In the genomic region with DNA sequence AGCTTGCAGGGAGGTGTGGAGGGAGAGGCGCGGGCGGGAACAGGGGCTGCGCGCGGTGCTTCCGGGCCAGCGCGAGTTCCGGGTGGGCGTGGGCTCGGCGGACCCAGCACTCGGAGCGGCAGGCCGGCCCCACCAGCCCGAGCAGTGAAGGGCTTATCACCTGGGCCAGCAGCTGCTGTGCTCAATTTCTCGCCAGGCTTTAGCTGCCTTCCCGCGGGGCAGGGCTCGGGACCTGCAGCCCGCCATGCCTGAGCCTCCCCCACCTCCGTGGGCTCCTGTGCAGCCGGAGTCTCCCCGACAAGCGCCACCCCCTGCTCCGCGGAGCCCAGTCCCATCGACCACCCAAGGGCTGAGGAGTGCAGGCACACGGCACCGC, we compare ENCODE assay signal across 7 cellular contexts.
DNase-seq lines count a peak whose midpoint lies in the region; ATAC-seq and TF ChIP-seq lines count a peak whose summit lies in the region.
"Not testable (repeated sequence)": the region's sequence is repeated elsewhere in the genome, so short reads cannot be mapped to it uniquely, and the experiment has no call there.

No MANE protein-coding gene starts in this region.

- not testable (repeated sequence) for TF ChIP-seq CTCF in Calu3 (IDR thresholded peaks at IDR 0.05; ENCODE audit: unreplicated experiment); dorsolateral prefrontal cortex (IDR thresholded peaks at IDR 0.05 in 54 of 56, conservative IDR thresholded peaks at IDR 0.05 in 2 of 56; ENCODE audit: low read depth in 1 of 56, partially characterized antibody in 56 of 56)

- not testable (repeated sequence) for H3K9me3 Mint-ChIP-seq in Calu3 (ENCODE audit: low read depth, unreplicated experiment)

- not testable (repeated sequence) for H3K27me3 Mint-ChIP-seq in Calu3 (ENCODE audit: unreplicated experiment); T-helper 17 cell

- not testable (repeated sequence) for H3K9me3 ChIP-seq in MG63; T-helper 17 cell (ENCODE audit: control insufficient read depth, low read length, poor library complexity, severe bottlenecking)

- DNase-seq in Calu3 (peak; percentile 21), MG63 (peak; percentile 8), activated gamma-delta T cell (lab: John Stamatoyannopoulos, UW) (peak; percentile 9), dorsolateral prefrontal cortex (peak in 1 of 10 donors; percentile 5), left colon (peak in 1 of 2 donors; percentile 53)
- DNase-seq in T-helper 17 cell: not testable (repeated sequence)
- peak; percentile 11 for DNase-seq in stimulated activated CD4-positive, alpha-beta T cell treated with anti-CD3 and anti-CD28 coated beads, Interleukin-1b, Interleukin-23, amount 100 ng/mL, for 48 hours

- peak overlapping the region; percentile 39 for H3K4me3 ChIP-seq in MG63
- peak overlapping the region in 46 of 59 donors; percentile 1 to 65 (median 38) for H3K4me3 ChIP-seq in dorsolateral prefrontal cortex

- peaks cover 17% of the 10 kb centered on the region for H3K36me3 Mint-ChIP-seq in Calu3 (ENCODE audit: insufficient read depth, unreplicated experiment)
- H3K36me3 Mint-ChIP-seq in T-helper 17 cell (ENCODE audit: low read depth): not testable (repeated sequence)

- not testable (repeated sequence) for H3K36me3 ChIP-seq in MG63

- not testable (repeated sequence) for ATAC-seq in T-helper 17 cell
- peak; percentile 61 for ATAC-seq in left colon

- H3K27ac Mint-ChIP-seq in Calu3 (ENCODE audit: unreplicated experiment): not testable (repeated sequence)
- H3K27ac Mint-ChIP-seq in T-helper 17 cell: peak overlapping the region; percentile 95

- not testable (repeated sequence) for BruUV-seq in Calu3 (replicated peaks; lab: Mats Ljungman, UMichigan)

- not testable (repeated sequence) for H3K4me1 Mint-ChIP-seq in Calu3 (ENCODE audit: low read depth, unreplicated experiment)
- peaks cover 24% of the 10 kb centered on the region for H3K4me1 Mint-ChIP-seq in T-helper 17 cell

- intact Hi-C loops in Calu3 (cut with micrococcal nuclease; ENCODE audit: unreplicated experiment); dorsolateral prefrontal cortex (cut with DNase I); left colon (cut with DNase I, micrococcal nuclease): not testable (repeated sequence)

- H3K27me3 ChIP-seq in MG63, dorsolateral prefrontal cortex: not testable (repeated sequence)

- CTCF ChIA-PET in Calu3 (lab: Charles Lee): interaction anchor here (0.5 kb wide), 1 partner anchor 142 kb away, joined by 11 read pairs; no protein-coding TSS in a partner anchor

- peak overlapping the region in 8 of 59 donors; percentile 4 to 55 (median 20) for H3K27ac ChIP-seq in dorsolateral prefrontal cortex

- H3K4me3 Mint-ChIP-seq in Calu3 (ENCODE audit: low read depth, unreplicated experiment): peak overlapping the region; percentile 63
- peak overlapping the region; percentile 84 for H3K4me3 Mint-ChIP-seq in T-helper 17 cell
